In genomic region chr11:111308140-111308539, GRCh38 we compare ENCODE assay signal across 13 cellular contexts. TPM values are rescaled to one million over a fixed set of nuclear protein-coding genes. Genes with fewer than 3 reads are reported as not detected.
A peak's percentile ranks its signal among the peaks of the same experiment; 100 is the strongest.
DNase-seq lines count a peak whose midpoint lies in the region; ATAC-seq and TF ChIP-seq lines count a peak whose summit lies in the region.
"Had no signal": no experiment of that assay in that cellular context is flagged by ENCODE, and none has a peak within 500 bp of the region (broad histone marks: within the 10 kb centered on the region; RNA-seq: fewer than 3 reads in every experiment).

No MANE protein-coding gene starts in this region.

- H3K9me3 Mint-ChIP-seq in activated CD8-positive, alpha-beta T cell treated with anti-CD3 and anti-CD28 coated beads, Interleukin-2, amount 10 ng/mL, durations not matched to agents 7 days and 5 days (ENCODE audit: insufficient read depth) = no peaks in the 10 kb centered on the region
- peaks cover under 1% of the 10 kb centered on the region for H3K9me3 Mint-ChIP-seq in activated CD8-positive, alpha-beta T cell treated with anti-CD3 and anti-CD28 coated beads for 36 hours
- peaks cover 0 to 3% (median 2%) of the 10 kb centered on the region in 5 experiments for H3K9me3 Mint-ChIP-seq in brain
- H3K9me3 Mint-ChIP-seq in activated CD4-positive, alpha-beta T cell treated with anti-CD3 and anti-CD28 coated beads, Interleukin-2, amount 10 ng/mL, durations not matched to agents 7 days and 5 days = no peaks in the 10 kb centered on the region
- H3K9me3 Mint-ChIP-seq: effector memory CD8-positive, alpha-beta T cell had no signal

- no peak for ATAC-seq in activated CD8-positive, alpha-beta T cell treated with anti-CD3 and anti-CD28 coated beads, Interleukin-2, amount 10 ng/mL, durations not matched to agents 7 days and 5 days
- ATAC-seq in activated CD8-positive, alpha-beta T cell treated with anti-CD3 and anti-CD28 coated beads for 36 hours = no peak
- no peak for ATAC-seq in HG03521 (IDR thresholded peaks at IDR 0.05; ENCODE audit: unreplicated experiment)
- ATAC-seq: effector memory CD8-positive, alpha-beta T cell; Panc1 had no signal

- no peak overlapping the region for H3K27ac Mint-ChIP-seq in activated CD8-positive, alpha-beta T cell treated with anti-CD3 and anti-CD28 coated beads, Interleukin-2, amount 10 ng/mL, durations not matched to agents 7 days and 5 days
- no peak overlapping the region for H3K27ac Mint-ChIP-seq in activated CD8-positive, alpha-beta T cell treated with anti-CD3 and anti-CD28 coated beads for 36 hours
- H3K27ac Mint-ChIP-seq in brain = peak overlapping the region in 3 of 5 experiments; percentile 20 to 37 (median 35)
- no peak overlapping the region for H3K27ac Mint-ChIP-seq in activated CD4-positive, alpha-beta T cell treated with anti-CD3 and anti-CD28 coated beads, Interleukin-2, amount 10 ng/mL, durations not matched to agents 7 days and 5 days
- H3K27ac Mint-ChIP-seq: effector memory CD8-positive, alpha-beta T cell had no signal

- POLR2A ChIA-PET in activated CD8-positive, alpha-beta T cell treated with anti-CD3 and anti-CD28 coated beads, Interleukin-2, amount 10 ng/mL, durations not matched to agents 7 days and 5 days (lab: Charles Lee) = no interaction called here
- POLR2A ChIA-PET in activated CD8-positive, alpha-beta T cell treated with anti-CD3 and anti-CD28 coated beads for 36 hours (lab: Charles Lee) = no interaction called here
- POLR2A ChIA-PET in activated CD4-positive, alpha-beta T cell treated with anti-CD3 and anti-CD28 coated beads, Interleukin-2, amount 10 ng/mL, durations not matched to agents 7 days and 5 days (lab: Charles Lee) = no interaction called here

- no peaks in the 10 kb centered on the region for H3K36me3 Mint-ChIP-seq in activated CD8-positive, alpha-beta T cell treated with anti-CD3 and anti-CD28 coated beads, Interleukin-2, amount 10 ng/mL, durations not matched to agents 7 days and 5 days (ENCODE audit: low read depth)
- no peaks in the 10 kb centered on the region for H3K36me3 Mint-ChIP-seq in activated CD8-positive, alpha-beta T cell treated with anti-CD3 and anti-CD28 coated beads for 36 hours (ENCODE audit: low read depth)
- H3K36me3 Mint-ChIP-seq in brain = no peaks in the 10 kb centered on the region
- H3K36me3 Mint-ChIP-seq in activated CD4-positive, alpha-beta T cell treated with anti-CD3 and anti-CD28 coated beads, Interleukin-2, amount 10 ng/mL, durations not matched to agents 7 days and 5 days (ENCODE audit: low read depth) = no peaks in the 10 kb centered on the region

- no peak for TF ChIP-seq POLR2A in transverse colon (IDR thresholded peaks at IDR 0.05)

- peaks cover 7 to 40% (median 8%) of the 10 kb centered on the region in 4 donors for H3K4me1 ChIP-seq in transverse colon
- H3K4me1 ChIP-seq: testis had no signal

- H3K4me1 Mint-ChIP-seq in activated CD8-positive, alpha-beta T cell treated with anti-CD3 and anti-CD28 coated beads, Interleukin-2, amount 10 ng/mL, durations not matched to agents 7 days and 5 days (ENCODE audit: low read depth) = no peaks in the 10 kb centered on the region
- H3K4me1 Mint-ChIP-seq in activated CD8-positive, alpha-beta T cell treated with anti-CD3 and anti-CD28 coated beads for 36 hours (ENCODE audit: low read depth) = no peaks in the 10 kb centered on the region
- peaks cover 46% of the 10 kb centered on the region for H3K4me1 Mint-ChIP-seq in brain
- no peaks in the 10 kb centered on the region for H3K4me1 Mint-ChIP-seq in activated CD4-positive, alpha-beta T cell treated with anti-CD3 and anti-CD28 coated beads, Interleukin-2, amount 10 ng/mL, durations not matched to agents 7 days and 5 days

- H3K27me3 Mint-ChIP-seq in activated CD8-positive, alpha-beta T cell treated with anti-CD3 and anti-CD28 coated beads, Interleukin-2, amount 10 ng/mL, durations not matched to agents 7 days and 5 days (ENCODE audit: low read depth) = peaks cover 23% of the 10 kb centered on the region
- peaks cover 11% of the 10 kb centered on the region for H3K27me3 Mint-ChIP-seq in activated CD8-positive, alpha-beta T cell treated with anti-CD3 and anti-CD28 coated beads for 36 hours
- peaks cover 12% of the 10 kb centered on the region for H3K27me3 Mint-ChIP-seq in brain
- peaks cover 38% of the 10 kb centered on the region for H3K27me3 Mint-ChIP-seq in activated CD4-positive, alpha-beta T cell treated with anti-CD3 and anti-CD28 coated beads, Interleukin-2, amount 10 ng/mL, durations not matched to agents 7 days and 5 days

- CTCF ChIA-PET in activated CD8-positive, alpha-beta T cell treated with anti-CD3 and anti-CD28 coated beads, Interleukin-2, amount 10 ng/mL, durations not matched to agents 7 days and 5 days (lab: Charles Lee) = no interaction called here
- CTCF ChIA-PET in activated CD8-positive, alpha-beta T cell treated with anti-CD3 and anti-CD28 coated beads for 36 hours (lab: Charles Lee) = interaction anchor here (1.4 kb wide), 1 partner anchor 138 kb away, joined by 3 read pairs; no protein-coding TSS in a partner anchor
- CTCF ChIA-PET in activated CD4-positive, alpha-beta T cell treated with anti-CD3 and anti-CD28 coated beads, Interleukin-2, amount 10 ng/mL, durations not matched to agents 7 days and 5 days (lab: Charles Lee) = no interaction called here

- H3K27me3 ChIP-seq in transverse colon = no peaks in the 10 kb centered on the region
- H3K27me3 ChIP-seq: testis had no signal

- H3K4me3 Mint-ChIP-seq in activated CD8-positive, alpha-beta T cell treated with anti-CD3 and anti-CD28 coated beads, Interleukin-2, amount 10 ng/mL, durations not matched to agents 7 days and 5 days = no peak overlapping the region
- H3K4me3 Mint-ChIP-seq in activated CD8-positive, alpha-beta T cell treated with anti-CD3 and anti-CD28 coated beads for 36 hours = no peak overlapping the region
- peak overlapping the region in 1 of 5 experiments; percentile 5 for H3K4me3 Mint-ChIP-seq in brain
- no peak overlapping the region for H3K4me3 Mint-ChIP-seq in activated CD4-positive, alpha-beta T cell treated with anti-CD3 and anti-CD28 coated beads, Interleukin-2, amount 10 ng/mL, durations not matched to agents 7 days and 5 days
- H3K4me3 Mint-ChIP-seq: effector memory CD8-positive, alpha-beta T cell had no signal

- WGBS in transverse colon (ENCODE audit: low coverage in 1 of 2), 2 donors = 28 to 46% methylated on average over 3 to 7 of the region's 7 CpGs

- TF ChIP-seq CTCF in activated CD8-positive, alpha-beta T cell treated with anti-CD3 and anti-CD28 coated beads for 36 hours (IDR thresholded peaks at IDR 0.05) = no peak
- TF ChIP-seq CTCF in brain (conservative IDR thresholded peaks at IDR 0.05) = no peak
- TF ChIP-seq CTCF in transverse colon (IDR thresholded peaks at IDR 0.05) = no peak

- no peaks in the 10 kb centered on the region for H3K9me3 ChIP-seq in transverse colon
- H3K9me3 ChIP-seq: testis had no signal

- TF ChIP-seq EP300 in transverse colon (IDR thresholded peaks at IDR 0.05; ENCODE audit: low read depth) = no peak

- H3K4me3 ChIP-seq in transverse colon = no peak overlapping the region
- H3K4me3 ChIP-seq: testis had no signal

- peak; percentile 6 for DNase-seq in activated CD8-positive, alpha-beta T cell treated with anti-CD3 and anti-CD28 coated beads, Interleukin-2, amount 10 ng/mL, durations not matched to agents 7 days and 5 days
- DNase-seq in activated CD8-positive, alpha-beta T cell treated with anti-CD3 and anti-CD28 coated beads for 36 hours = no peak
- DNase-seq in NCI-H2227 treated with DMSO at 0.1 percent for 48 hours (lab: John Stamatoyannopoulos, UW) = peak; percentile 62
- peak; percentile 87 for DNase-seq in transverse colon
- no peak for DNase-seq in T-helper 9 cell
- DNase-seq in activated CD4-positive, alpha-beta T cell treated with anti-CD3 and anti-CD28 coated beads, Interleukin-2, amount 10 ng/mL, durations not matched to agents 7 days and 5 days = no peak
- DNase-seq: activated T-cell treated with anti-CD3 and anti-CD28 coated beads for 4 hours; effector memory CD8-positive, alpha-beta T cell; mesenchymal stem cell; testis had no signal

- H3K36me3 ChIP-seq in transverse colon = no peaks in the 10 kb centered on the region

- in situ Hi-C loops in transverse colon (cut with MboI; ENCODE audit: low pct_ligation_motif_present in 1 of 4, low pct_unique_long_range_greater_than_20kb in 1 of 4, low sequenced_read_pairs in 3 of 4) = no loop called here

- intact Hi-C loops in activated CD8-positive, alpha-beta T cell treated with anti-CD3 and anti-CD28 coated beads for 36 hours (cut with micrococcal nuclease) = no loop called here
- intact Hi-C loops in transverse colon (cut with DNase I; ENCODE audit: low total_unique reads) = no loop called here

- H3K27ac ChIP-seq in transverse colon = peak overlapping the region; percentile 16 to 44 (median 30)
- H3K27ac ChIP-seq: testis had no signal

RNA-seq across cellular contexts. Expression of gene POU2AF3, which starts 9.8 kb away (rescaled TPM):
- not detected for total RNA-seq in activated CD8-positive, alpha-beta T cell treated with anti-CD3 and anti-CD28 coated beads, Interleukin-2, amount 10 ng/mL, durations not matched to agents 7 days and 5 days
- total RNA-seq in activated CD8-positive, alpha-beta T cell treated with anti-CD3 and anti-CD28 coated beads for 36 hours = not detected
- polyA plus RNA-seq in brain (ENCODE audit: insufficient read depth, low read depth, low replicate concordance) = 2.8 TPM
- 1 to 10 TPM; 6.0 to 9.6 (median 7.1) TPM for total RNA-seq in transverse colon
- total RNA-seq in activated CD4-positive, alpha-beta T cell treated with anti-CD3 and anti-CD28 coated beads, Interleukin-2, amount 10 ng/mL, durations not matched to agents 7 days and 5 days = not detected

Comparison
In these comparisons a context has a peak if more than half of its experiments do, and no peak if none do; other contexts are left out.
1. DNase-seq: peak in activated CD8-positive, alpha-beta T cell treated with anti-CD3 and anti-CD28 coated beads, Interleukin-2, amount 10 ng/mL, durations not matched to agents 7 days and 5 days (single experiment), NCI-H2227 treated with DMSO at 0.1 percent for 48 hours (single experiment) and transverse colon (single experiment); none in activated CD8-positive, alpha-beta T cell treated with anti-CD3 and anti-CD28 coated beads for 36 hours (single experiment), T-helper 9 cell (single experiment) and activated CD4-positive, alpha-beta T cell treated with anti-CD3 and anti-CD28 coated beads, Interleukin-2, amount 10 ng/mL, durations not matched to agents 7 days and 5 days (single experiment).
2. H3K27ac Mint-ChIP-seq: peak in brain (3 of 5); none in activated CD8-positive, alpha-beta T cell treated with anti-CD3 and anti-CD28 coated beads, Interleukin-2, amount 10 ng/mL, durations not matched to agents 7 days and 5 days (single experiment), activated CD8-positive, alpha-beta T cell treated with anti-CD3 and anti-CD28 coated beads for 36 hours (single experiment) and activated CD4-positive, alpha-beta T cell treated with anti-CD3 and anti-CD28 coated beads, Interleukin-2, amount 10 ng/mL, durations not matched to agents 7 days and 5 days (single experiment).
3. RNA of gene POU2AF3, which starts 9.8 kb away (total RNA-seq): 6.0 to 9.6 TPM in transverse colon; not detected in activated CD8-positive, alpha-beta T cell treated with anti-CD3 and anti-CD28 coated beads, Interleukin-2, amount 10 ng/mL, durations not matched to agents 7 days and 5 days, not detected in activated CD8-positive, alpha-beta T cell treated with anti-CD3 and anti-CD28 coated beads for 36 hours and not detected in activated CD4-positive, alpha-beta T cell treated with anti-CD3 and anti-CD28 coated beads, Interleukin-2, amount 10 ng/mL, durations not matched to agents 7 days and 5 days; every median in the first group is over 4 times any median in the second.